Comparison of ENCODE assay signal across 1 cellular context in genomic region chr2:240355962-240356361, GRCh38.
TF ChIP-seq lines count a peak whose summit lies in the region.

No MANE protein-coding gene starts in this region.

TF ChIP-seq in H1, 55 proteins besides CTCF, POLR2A, EP300 and RAD21:
- no peak for TF ChIP-seq E2F6 (IDR thresholded peaks at IDR 0.05)
- no peak for TF ChIP-seq KDM4A (IDR thresholded peaks at IDR 0.05; ENCODE audit: low read depth, low read length, severe bottlenecking)
- TF ChIP-seq BACH1 (IDR thresholded peaks at IDR 0.05; ENCODE audit: low read length) = no peak
- TF ChIP-seq CBX5 (IDR thresholded peaks at IDR 0.05; ENCODE audit: low read depth, low read length) = no peak
- no peak for TF ChIP-seq GABPA (IDR thresholded peaks at IDR 0.05; ENCODE audit: borderline replicate concordance, insufficient read depth, low read length)
- TF ChIP-seq TAF1 (IDR thresholded peaks at IDR 0.05; ENCODE audit: low read depth, low read length) = no peak
- no peak for TF ChIP-seq YY1 (IDR thresholded peaks at IDR 0.05; ENCODE audit: low read depth, low read length)
- TF ChIP-seq, protein P1, sequence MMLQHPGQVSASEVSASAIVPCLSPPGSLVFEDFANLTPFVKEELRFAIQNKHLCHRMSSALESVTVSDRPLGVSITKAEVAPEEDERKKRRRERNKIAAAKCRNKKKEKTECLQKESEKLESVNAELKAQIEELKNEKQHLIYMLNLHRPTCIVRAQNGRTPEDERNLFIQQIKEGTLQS (IDR thresholded peaks at IDR 0.05; ENCODE audit: insufficient read depth, low read depth, low read length) = no peak
- TF ChIP-seq BCL11A (IDR thresholded peaks at IDR 0.05; ENCODE audit: low read depth in 2 of 2, low read length in 2 of 2) = no peak
- no peak for TF ChIP-seq ZNF274 (IDR thresholded peaks at IDR 0.05; ENCODE audit: borderline replicate concordance, extremely low read depth, low read length)
- TF ChIP-seq RXRA (IDR thresholded peaks at IDR 0.05; ENCODE audit: insufficient read depth, low read depth, low read length) = no peak
- no peak for TF ChIP-seq SP1 (IDR thresholded peaks at IDR 0.05; ENCODE audit: low read depth, low read length)
